18 cellular contexts compared by ENCODE assay signal in the genomic region with DNA sequence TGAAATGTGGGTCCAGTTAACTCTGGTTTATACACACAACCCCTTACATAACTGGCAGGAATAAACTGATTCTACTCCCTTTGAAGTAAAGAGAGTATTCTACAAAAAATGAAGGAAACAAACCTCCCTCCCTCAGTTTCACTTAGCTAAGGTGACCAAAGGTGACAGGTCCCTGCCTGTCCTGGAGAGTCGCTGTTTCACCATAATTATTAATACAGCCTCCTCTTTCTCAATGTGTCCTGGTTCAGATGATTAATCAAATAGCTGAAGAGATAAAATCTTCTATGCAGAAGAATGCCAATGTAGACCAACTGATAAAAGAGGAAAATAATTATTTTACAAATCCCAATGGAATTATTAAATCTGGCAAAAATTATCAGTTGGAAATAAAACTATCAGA.
"Had no signal": no experiment of that assay in that cellular context is flagged by ENCODE, and none has a peak within 500 bp of the region (broad histone marks: within the 10 kb centered on the region; RNA-seq: fewer than 3 reads in every experiment).

No MANE protein-coding gene starts in this region.

- ATAC-seq: activated T-cell treated with anti-CD3 and anti-CD28 coated beads, Interleukin-2, amount 50 U/mL, for 72 hours; natural killer cell had no signal

- H3K9me3 Mint-ChIP-seq: activated CD4-positive, alpha-beta memory T cell treated with anti-CD3 and anti-CD28 coated beads, Interleukin-2, amount 10 ng/mL, durations not matched to agents 7 days and 5 days; activated CD4-positive, alpha-beta T cell treated with anti-CD3 and anti-CD28 coated beads, Interleukin-2, amount 10 ng/mL, durations not matched to agents 24 days and 14 days; activated naive CD4-positive, alpha-beta T cell treated with anti-CD3 and anti-CD28 coated beads, Interleukin-2, amount 10 ng/mL, durations not matched to agents 7 days and 5 days; dendritic cell treated with granulocyte-macrophage colony-stimulating factor and Interleukin-4, amounts not matched to agents 40 ng/mL and 50 ng/mL, for 4 days; natural killer cell had no signal

- H3K27ac ChIP-seq: left ventricle myocardium inferior, spleen, upper lobe of left lung had no signal

- H3K36me3 ChIP-seq: left ventricle myocardium inferior had no signal

- H3K4me3 ChIP-seq: left ventricle myocardium inferior, spleen, upper lobe of left lung had no signal

- H3K27ac Mint-ChIP-seq: activated CD4-positive, alpha-beta memory T cell treated with anti-CD3 and anti-CD28 coated beads, Interleukin-2, amount 10 ng/mL, durations not matched to agents 7 days and 5 days; activated CD4-positive, alpha-beta T cell treated with anti-CD3 and anti-CD28 coated beads, Interleukin-2, amount 10 ng/mL, durations not matched to agents 24 days and 14 days; activated naive CD4-positive, alpha-beta T cell treated with anti-CD3 and anti-CD28 coated beads, Interleukin-2, amount 10 ng/mL, durations not matched to agents 7 days and 5 days; activated T-cell treated with anti-CD3 and anti-CD28 coated beads, Interleukin-2, amount 50 U/mL, for 72 hours; dendritic cell treated with granulocyte-macrophage colony-stimulating factor and Interleukin-4, amounts not matched to agents 40 ng/mL and 50 ng/mL, for 4 days; natural killer cell; progenitor cell of endocrine pancreas had no signal

- DNase-seq: activated CD4-positive, alpha-beta memory T cell treated with anti-CD3 and anti-CD28 coated beads, Interleukin-2, amount 10 ng/mL, durations not matched to agents 7 days and 5 days; activated CD4-positive, alpha-beta T cell treated with anti-CD3 and anti-CD28 coated beads, Interleukin-2, amount 10 ng/mL, durations not matched to agents 24 days and 14 days; activated effector memory CD4-positive, alpha-beta T cell treated with Interleukin-2 at 50 U/mL for 16 hours; activated naive CD4-positive, alpha-beta T cell treated with anti-CD3 and anti-CD28 coated beads, Interleukin-2, amount 10 ng/mL, durations not matched to agents 7 days and 5 days; activated T-cell treated with anti-CD3 and anti-CD28 coated beads, Interleukin-2, amount 50 U/mL, for 72 hours; effector CD4-positive, alpha-beta T cell; glutamatergic neuron; hippocampal formation; kidney glomerular epithelial cell; left ventricle myocardium inferior; midbrain; natural killer cell; spleen; stimulated activated CD4-positive, alpha-beta T cell treated with anti-CD3 and anti-CD28 coated beads, Interleukin-4, amount 100 ng/mL, for 24 hours; stimulated activated naive CD4-positive, alpha-beta T cell treated with Interleukin-2 at 50 U/mL for 16 hours; upper lobe of left lung had no signal

- H3K27me3 ChIP-seq: spleen, upper lobe of left lung had no signal

- H3K27me3 Mint-ChIP-seq: activated CD4-positive, alpha-beta memory T cell treated with anti-CD3 and anti-CD28 coated beads, Interleukin-2, amount 10 ng/mL, durations not matched to agents 7 days and 5 days; activated CD4-positive, alpha-beta T cell treated with anti-CD3 and anti-CD28 coated beads, Interleukin-2, amount 10 ng/mL, durations not matched to agents 24 days and 14 days; activated naive CD4-positive, alpha-beta T cell treated with anti-CD3 and anti-CD28 coated beads, Interleukin-2, amount 10 ng/mL, durations not matched to agents 7 days and 5 days; dendritic cell treated with granulocyte-macrophage colony-stimulating factor and Interleukin-4, amounts not matched to agents 40 ng/mL and 50 ng/mL, for 4 days; progenitor cell of endocrine pancreas had no signal

- H3K36me3 Mint-ChIP-seq: natural killer cell had no signal

- H3K4me3 Mint-ChIP-seq: activated CD4-positive, alpha-beta memory T cell treated with anti-CD3 and anti-CD28 coated beads, Interleukin-2, amount 10 ng/mL, durations not matched to agents 7 days and 5 days; activated CD4-positive, alpha-beta T cell treated with anti-CD3 and anti-CD28 coated beads, Interleukin-2, amount 10 ng/mL, durations not matched to agents 24 days and 14 days; activated naive CD4-positive, alpha-beta T cell treated with anti-CD3 and anti-CD28 coated beads, Interleukin-2, amount 10 ng/mL, durations not matched to agents 7 days and 5 days; activated T-cell treated with anti-CD3 and anti-CD28 coated beads, Interleukin-2, amount 50 U/mL, for 72 hours; dendritic cell treated with granulocyte-macrophage colony-stimulating factor and Interleukin-4, amounts not matched to agents 40 ng/mL and 50 ng/mL, for 4 days; natural killer cell had no signal

- H3K9me3 ChIP-seq: left ventricle myocardium inferior, spleen, upper lobe of left lung had no signal
